In the genomic region with DNA sequence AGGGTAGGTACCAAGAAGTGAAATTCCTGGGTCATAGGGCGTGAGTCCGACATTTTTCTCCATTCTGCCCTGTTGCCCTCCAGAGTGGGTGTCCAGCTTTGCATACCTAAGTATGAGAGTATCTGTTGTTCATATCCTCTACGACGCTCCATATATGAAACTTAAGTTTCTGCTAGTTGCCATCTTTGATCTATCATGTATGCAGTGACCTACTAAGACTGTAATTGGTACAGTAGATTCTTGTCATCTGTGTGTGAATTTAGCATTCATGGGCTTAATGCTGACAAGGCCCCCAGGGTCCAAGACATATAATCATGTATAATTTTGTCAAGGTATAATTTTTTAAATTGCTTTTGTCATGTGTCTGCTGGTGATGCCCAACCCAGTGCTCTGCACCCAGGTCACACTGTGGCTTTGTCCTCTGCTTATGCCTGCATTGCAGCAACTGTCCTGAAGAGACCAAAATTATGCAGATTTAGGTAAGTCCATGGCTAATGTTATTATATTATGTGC, we compare ENCODE assay signal across 9 cellular contexts. TPM values are rescaled to one million over a fixed set of nuclear protein-coding genes. Genes with fewer than 3 reads are reported as not detected.
DNase-seq lines count a peak whose midpoint lies in the region; ATAC-seq, FAIRE-seq and TF ChIP-seq lines count a peak whose summit lies in the region.
"Had no signal": no experiment of that assay in that cellular context is flagged by ENCODE, and none has a peak within 500 bp of the region (broad histone marks: within the 10 kb centered on the region; RNA-seq: fewer than 3 reads in every experiment).

No MANE protein-coding gene starts in this region.

- H3K4me3 ChIP-seq in fibroblast of villous mesenchyme (ENCODE audit: low read depth, low read length) = peak overlapping the region; percentile 29

- no peak overlapping the region for H3K4me3 Mint-ChIP-seq in activated CD4-positive, alpha-beta T cell treated with anti-CD3 and anti-CD28 coated beads for 36 hours
- no peak overlapping the region for H3K4me3 Mint-ChIP-seq in activated CD8-positive, alpha-beta T cell treated with anti-CD3 and anti-CD28 coated beads, Interleukin-2, amount 10 ng/mL, durations not matched to agents 7 days and 5 days
- peak overlapping the region; percentile 25 to 55 for H3K4me3 Mint-ChIP-seq in stimulated activated naive B cell treated with anti-CD40 and anti-IgM and Interleukin-4, amounts not matched to agents 10 μg/mL and 1 μg/mL and 100 μg/mL, for 72 hours

- CTCF ChIA-PET in activated CD4-positive, alpha-beta T cell treated with anti-CD3 and anti-CD28 coated beads for 36 hours (lab: Charles Lee) = interaction anchor here (0.7 to 1.4 kb wide), 3 partner anchors 35 to 119 kb away, joined by 3 to 4 read pairs (median 3); no protein-coding TSS in a partner anchor
- CTCF ChIA-PET in activated CD8-positive, alpha-beta T cell treated with anti-CD3 and anti-CD28 coated beads, Interleukin-2, amount 10 ng/mL, durations not matched to agents 7 days and 5 days (lab: Charles Lee) = interaction anchor here (1.3 kb wide), 1 partner anchor 18 kb away, joined by 16 read pairs; no protein-coding TSS in a partner anchor

- POLR2A ChIA-PET in activated CD4-positive, alpha-beta T cell treated with anti-CD3 and anti-CD28 coated beads for 36 hours (lab: Charles Lee) = no interaction called here
- POLR2A ChIA-PET in activated CD8-positive, alpha-beta T cell treated with anti-CD3 and anti-CD28 coated beads, Interleukin-2, amount 10 ng/mL, durations not matched to agents 7 days and 5 days (lab: Charles Lee) = interaction anchor here (3.7 kb wide), 1 partner anchor 11 kb away, joined by 15 read pairs; the partner anchor contains the start of gene NEAT1

- H3K4me1 Mint-ChIP-seq in activated CD4-positive, alpha-beta T cell treated with anti-CD3 and anti-CD28 coated beads for 36 hours = peaks cover 87% of the 10 kb centered on the region
- H3K4me1 Mint-ChIP-seq in activated CD8-positive, alpha-beta T cell treated with anti-CD3 and anti-CD28 coated beads, Interleukin-2, amount 10 ng/mL, durations not matched to agents 7 days and 5 days (ENCODE audit: low read depth) = peaks cover 80% of the 10 kb centered on the region
- H3K4me1 Mint-ChIP-seq in stimulated activated naive B cell treated with anti-CD40 and anti-IgM and Interleukin-4, amounts not matched to agents 10 μg/mL and 1 μg/mL and 100 μg/mL, for 72 hours = peaks cover 57 to 84% of the 10 kb centered on the region in 2 donors

- intact Hi-C loops in activated CD4-positive, alpha-beta T cell treated with anti-CD3 and anti-CD28 coated beads for 36 hours (cut with DNase I, micrococcal nuclease) = no loop called here

- FAIRE-seq in RCC 7860 (lab: Jason Lieb, UNC) = no peak

- peak; percentile 1 for DNase-seq in activated CD4-positive, alpha-beta T cell treated with anti-CD3 and anti-CD28 coated beads for 36 hours
- DNase-seq in activated CD4-positive, alpha-beta T cell treated with anti-CD3 and anti-CD28 coated beads for 48 hours = no peak
- DNase-seq in activated CD8-positive, alpha-beta T cell treated with anti-CD3 and anti-CD28 coated beads, Interleukin-2, amount 10 ng/mL, durations not matched to agents 7 days and 5 days = no peak
- DNase-seq in fibroblast of villous mesenchyme (ENCODE audit: low read depth) = peak; percentile 52
- DNase-seq in stimulated activated naive B cell treated with anti-CD40 and anti-IgM and Interleukin-4, amounts not matched to agents 10 μg/mL and 1 μg/mL and 100 μg/mL, for 72 hours = no peak
- no peak for DNase-seq in omental fat pad (ENCODE audit: low spot score)
- no peak for DNase-seq in RCC 7860 (ENCODE audit: low spot score)
- DNase-seq: NCI-H1105 treated with DMSO at 0.1 percent for 48 hours had no signal

- H3K27ac Mint-ChIP-seq in activated CD4-positive, alpha-beta T cell treated with anti-CD3 and anti-CD28 coated beads for 36 hours = no peak overlapping the region
- peak overlapping the region; percentile 26 for H3K27ac Mint-ChIP-seq in activated CD8-positive, alpha-beta T cell treated with anti-CD3 and anti-CD28 coated beads, Interleukin-2, amount 10 ng/mL, durations not matched to agents 7 days and 5 days
- peak overlapping the region; percentile 71 for H3K27ac Mint-ChIP-seq in stimulated activated naive B cell treated with anti-CD40 and anti-IgM and Interleukin-4, amounts not matched to agents 10 μg/mL and 1 μg/mL and 100 μg/mL, for 72 hours

- H3K27me3 Mint-ChIP-seq in activated CD4-positive, alpha-beta T cell treated with anti-CD3 and anti-CD28 coated beads for 36 hours = no peaks in the 10 kb centered on the region
- H3K27me3 Mint-ChIP-seq in activated CD8-positive, alpha-beta T cell treated with anti-CD3 and anti-CD28 coated beads, Interleukin-2, amount 10 ng/mL, durations not matched to agents 7 days and 5 days (ENCODE audit: low read depth) = no peaks in the 10 kb centered on the region
- H3K27me3 Mint-ChIP-seq in stimulated activated naive B cell treated with anti-CD40 and anti-IgM and Interleukin-4, amounts not matched to agents 10 μg/mL and 1 μg/mL and 100 μg/mL, for 72 hours = no peaks in the 10 kb centered on the region

- H3K9me3 Mint-ChIP-seq in activated CD4-positive, alpha-beta T cell treated with anti-CD3 and anti-CD28 coated beads for 36 hours (ENCODE audit: low read depth) = no peaks in the 10 kb centered on the region
- H3K9me3 Mint-ChIP-seq in activated CD8-positive, alpha-beta T cell treated with anti-CD3 and anti-CD28 coated beads, Interleukin-2, amount 10 ng/mL, durations not matched to agents 7 days and 5 days (ENCODE audit: insufficient read depth) = no peaks in the 10 kb centered on the region
- H3K9me3 Mint-ChIP-seq in stimulated activated naive B cell treated with anti-CD40 and anti-IgM and Interleukin-4, amounts not matched to agents 10 μg/mL and 1 μg/mL and 100 μg/mL, for 72 hours = peaks cover 2 to 4% of the 10 kb centered on the region in 2 donors

- TF ChIP-seq CTCF in fibroblast of villous mesenchyme (IDR thresholded peaks at IDR 0.05; ENCODE audit: insufficient read depth, low read depth, low read length) (no peak), omental fat pad (IDR thresholded peaks at IDR 0.05) (no peak)

- peaks cover 79% of the 10 kb centered on the region for H3K36me3 Mint-ChIP-seq in activated CD4-positive, alpha-beta T cell treated with anti-CD3 and anti-CD28 coated beads for 36 hours (ENCODE audit: low read depth)
- peaks cover 64% of the 10 kb centered on the region for H3K36me3 Mint-ChIP-seq in activated CD8-positive, alpha-beta T cell treated with anti-CD3 and anti-CD28 coated beads, Interleukin-2, amount 10 ng/mL, durations not matched to agents 7 days and 5 days (ENCODE audit: low read depth)
- peaks cover 44 to 63% of the 10 kb centered on the region in 2 donors for H3K36me3 Mint-ChIP-seq in stimulated activated naive B cell treated with anti-CD40 and anti-IgM and Interleukin-4, amounts not matched to agents 10 μg/mL and 1 μg/mL and 100 μg/mL, for 72 hours

- ATAC-seq in activated CD4-positive, alpha-beta T cell treated with anti-CD3 and anti-CD28 coated beads for 36 hours = no peak
- no peak for ATAC-seq in activated CD8-positive, alpha-beta T cell treated with anti-CD3 and anti-CD28 coated beads, Interleukin-2, amount 10 ng/mL, durations not matched to agents 7 days and 5 days
- ATAC-seq in stimulated activated naive B cell treated with anti-CD40 and anti-IgM and Interleukin-4, amounts not matched to agents 10 μg/mL and 1 μg/mL and 100 μg/mL, for 72 hours (replicated peaks) = no peak
- ATAC-seq in omental fat pad (ENCODE audit: low FRiP score) (no peak), GM18867 (IDR thresholded peaks at IDR 0.05; ENCODE audit: unreplicated experiment) (no peak)

RNA-seq across cellular contexts. Expression of gene NEAT1, which starts 12.1 kb away (rescaled TPM):
- 100 to 1,000 TPM; 435 to 569 TPM for total RNA-seq in activated CD4-positive, alpha-beta T cell treated with anti-CD3 and anti-CD28 coated beads for 36 hours
- total RNA-seq in activated CD8-positive, alpha-beta T cell treated with anti-CD3 and anti-CD28 coated beads, Interleukin-2, amount 10 ng/mL, durations not matched to agents 7 days and 5 days = 100 to 1,000 TPM; 212 to 254 TPM
- total RNA-seq in fibroblast of villous mesenchyme (413 and 487 TPM in 2 replicates), omental fat pad (1,000 to 10,000 TPM in 1 of 4 donors, 100 to 1,000 TPM in 3; 447 to 1,169 (median 678) TPM)

RNA-seq across cellular contexts. Expression of gene FRMD8, which starts 48.3 kb away (rescaled TPM):
- 10 to 100 TPM; 32.7 to 37.5 TPM for total RNA-seq in activated CD4-positive, alpha-beta T cell treated with anti-CD3 and anti-CD28 coated beads for 36 hours
- total RNA-seq in activated CD8-positive, alpha-beta T cell treated with anti-CD3 and anti-CD28 coated beads, Interleukin-2, amount 10 ng/mL, durations not matched to agents 7 days and 5 days = 10 to 100 TPM; 51.0 to 54.7 TPM
- total RNA-seq in fibroblast of villous mesenchyme (44.5 and 60.6 TPM in 2 replicates), omental fat pad (10 to 100 TPM; 29.2 to 77.9 (median 58.9) TPM)

RNA-seq across cellular contexts. Expression of gene SLC25A45, which starts 52.3 kb away (rescaled TPM):
- total RNA-seq in activated CD4-positive, alpha-beta T cell treated with anti-CD3 and anti-CD28 coated beads for 36 hours = 10 to 100 TPM; 13.2 to 14.3 TPM
- total RNA-seq in activated CD8-positive, alpha-beta T cell treated with anti-CD3 and anti-CD28 coated beads, Interleukin-2, amount 10 ng/mL, durations not matched to agents 7 days and 5 days = 10 to 100 TPM; 24.5 to 28.2 TPM
- 1.7 and 2.9 TPM in 2 replicates for total RNA-seq in fibroblast of villous mesenchyme
- total RNA-seq in omental fat pad = 1 to 10 TPM; 4.1 to 9.2 (median 6.0) TPM

Comparison
In these comparisons a context has a peak if more than half of its experiments do, and no peak if none do; other contexts are left out.
1. DNase-seq: peak in activated CD4-positive, alpha-beta T cell treated with anti-CD3 and anti-CD28 coated beads for 36 hours (single experiment) and fibroblast of villous mesenchyme (single experiment); none in activated CD4-positive, alpha-beta T cell treated with anti-CD3 and anti-CD28 coated beads for 48 hours (single experiment), activated CD8-positive, alpha-beta T cell treated with anti-CD3 and anti-CD28 coated beads, Interleukin-2, amount 10 ng/mL, durations not matched to agents 7 days and 5 days (single experiment), stimulated activated naive B cell treated with anti-CD40 and anti-IgM and Interleukin-4, amounts not matched to agents 10 μg/mL and 1 μg/mL and 100 μg/mL, for 72 hours (single experiment), omental fat pad (single experiment) and RCC 7860 (single experiment).
2. H3K4me3 Mint-ChIP-seq: peak in stimulated activated naive B cell treated with anti-CD40 and anti-IgM and Interleukin-4, amounts not matched to agents 10 μg/mL and 1 μg/mL and 100 μg/mL, for 72 hours (2 of 2); none in activated CD4-positive, alpha-beta T cell treated with anti-CD3 and anti-CD28 coated beads for 36 hours (single experiment) and activated CD8-positive, alpha-beta T cell treated with anti-CD3 and anti-CD28 coated beads, Interleukin-2, amount 10 ng/mL, durations not matched to agents 7 days and 5 days (single experiment).